In genomic region chr12:85186236-85186635, GRCh38 we compare ENCODE assay signal across 35 cellular contexts.
"Had no signal": no experiment of that assay in that cellular context is flagged by ENCODE, and none has a peak within 500 bp of the region (broad histone marks: within the 10 kb centered on the region; RNA-seq: fewer than 3 reads in every experiment).

No MANE protein-coding gene starts in this region.

- H3K4me1 ChIP-seq: ascending aorta had no signal

- H3K27ac Mint-ChIP-seq: activated B cell treated with CpG ODN at 0.5 μM for 24 hours; activated CD4-positive, alpha-beta memory T cell treated with anti-CD3 and anti-CD28 coated beads for 36 hours; activated CD4-positive, alpha-beta T cell treated with anti-CD3 and anti-CD28 coated beads, Interleukin-2, amount 10 ng/mL, durations not matched to agents 24 days and 14 days; activated CD8-positive, alpha-beta T cell treated with anti-CD3 and anti-CD28 coated beads for 36 hours; activated naive CD4-positive, alpha-beta T cell treated with anti-CD3 and anti-CD28 coated beads, Interleukin-2, amount 10 ng/mL, durations not matched to agents 7 days and 5 days; activated naive CD4-positive, alpha-beta T cell treated with anti-CD3 and anti-CD28 coated beads, Interleukin-2, amount 50 U/mL, for 24 hours; activated naive CD8-positive, alpha-beta T cell; activated naive CD8-positive, alpha-beta T cell treated with anti-CD3 and anti-CD28 coated beads, Interleukin-2, amount 10 ng/mL, durations not matched to agents 7 days and 5 days; activated naive CD8-positive, alpha-beta T cell treated with anti-CD3 and anti-CD28 coated beads, Interleukin-2, amount 50 U/mL, for 24 hours; activated T-helper 2 cell treated with anti-CD3 and anti-CD28 coated beads, Interferon-gamma antibody, Interleukin-2, Interleukin-4, amounts not matched to agents 10 μg/mL and 5 μg/mL and 100 μg/mL, durations not matched to agents 14 hours and 24 hours and 36 hours; brain; T-helper 1 cell treated with Interleukin-12 subunit alpha and Interleukin-12 subunit beta and Interleukin-4 antibody, amounts not matched to agents 30 μg/mL and 1 μg/mL, for 36 hours; T-helper 2 cell treated with Interferon-gamma antibody and Interleukin-4, amounts not matched to agents 5 μg/mL and 100 μg/mL, for 36 hours had no signal

- H3K9me3 Mint-ChIP-seq: activated B cell treated with CpG ODN at 0.5 μM for 24 hours; activated CD4-positive, alpha-beta memory T cell treated with anti-CD3 and anti-CD28 coated beads for 36 hours; activated CD4-positive, alpha-beta T cell treated with anti-CD3 and anti-CD28 coated beads, Interleukin-2, amount 10 ng/mL, durations not matched to agents 24 days and 14 days; activated CD8-positive, alpha-beta T cell treated with anti-CD3 and anti-CD28 coated beads for 36 hours; activated naive CD4-positive, alpha-beta T cell treated with anti-CD3 and anti-CD28 coated beads, Interleukin-2, amount 10 ng/mL, durations not matched to agents 7 days and 5 days; activated naive CD4-positive, alpha-beta T cell treated with anti-CD3 and anti-CD28 coated beads, Interleukin-2, amount 50 U/mL, for 24 hours; activated naive CD8-positive, alpha-beta T cell treated with anti-CD3 and anti-CD28 coated beads, Interleukin-2, amount 10 ng/mL, durations not matched to agents 7 days and 5 days; activated naive CD8-positive, alpha-beta T cell treated with anti-CD3 and anti-CD28 coated beads, Interleukin-2, amount 50 U/mL, for 24 hours; activated T-helper 2 cell treated with anti-CD3 and anti-CD28 coated beads, Interferon-gamma antibody, Interleukin-2, Interleukin-4, amounts not matched to agents 10 μg/mL and 5 μg/mL and 100 μg/mL, durations not matched to agents 14 hours and 24 hours and 36 hours; brain; T-helper 1 cell treated with Interleukin-12 subunit alpha and Interleukin-12 subunit beta and Interleukin-4 antibody, amounts not matched to agents 30 μg/mL and 1 μg/mL, for 36 hours; T-helper 2 cell treated with Interferon-gamma antibody and Interleukin-4, amounts not matched to agents 5 μg/mL and 100 μg/mL, for 36 hours had no signal

- FAIRE-seq: bronchial epithelial cell had no signal

- H3K4me3 Mint-ChIP-seq: activated B cell treated with CpG ODN at 0.5 μM for 24 hours; activated CD4-positive, alpha-beta memory T cell treated with anti-CD3 and anti-CD28 coated beads for 36 hours; activated CD4-positive, alpha-beta T cell treated with anti-CD3 and anti-CD28 coated beads, Interleukin-2, amount 10 ng/mL, durations not matched to agents 24 days and 14 days; activated CD8-positive, alpha-beta T cell treated with anti-CD3 and anti-CD28 coated beads for 36 hours; activated naive CD4-positive, alpha-beta T cell treated with anti-CD3 and anti-CD28 coated beads, Interleukin-2, amount 10 ng/mL, durations not matched to agents 7 days and 5 days; activated naive CD4-positive, alpha-beta T cell treated with anti-CD3 and anti-CD28 coated beads, Interleukin-2, amount 50 U/mL, for 24 hours; activated naive CD8-positive, alpha-beta T cell; activated naive CD8-positive, alpha-beta T cell treated with anti-CD3 and anti-CD28 coated beads, Interleukin-2, amount 10 ng/mL, durations not matched to agents 7 days and 5 days; activated naive CD8-positive, alpha-beta T cell treated with anti-CD3 and anti-CD28 coated beads, Interleukin-2, amount 50 U/mL, for 24 hours; brain; central memory CD8-positive, alpha-beta T cell; T-helper 1 cell treated with Interleukin-12 subunit alpha and Interleukin-12 subunit beta and Interleukin-4 antibody, amounts not matched to agents 30 μg/mL and 1 μg/mL, for 36 hours; T-helper 2 cell treated with Interferon-gamma antibody and Interleukin-4, amounts not matched to agents 5 μg/mL and 100 μg/mL, for 36 hours had no signal

- H3K36me3 ChIP-seq: ascending aorta, cardiac muscle cell had no signal

- DNase-seq: activated B cell treated with CpG ODN at 0.5 μM for 24 hours; activated CD4-positive, alpha-beta memory T cell treated with anti-CD3 and anti-CD28 coated beads for 36 hours; activated CD4-positive, alpha-beta T cell treated with anti-CD3 and anti-CD28 coated beads for 4 hours; activated CD4-positive, alpha-beta T cell treated with anti-CD3 and anti-CD28 coated beads, Interleukin-2, amount 10 ng/mL, durations not matched to agents 24 days and 14 days; activated CD4-positive, alpha-beta T cell treated with anti-CD3 and anti-CD28 coated beads, Interleukin-2, amount 50 U/mL, for 1 hour; activated CD4-positive, alpha-beta T cell treated with anti-CD3 and anti-CD28 coated beads, Interleukin-2, amount 50 U/mL, for 4 hours; activated CD4-positive, CD25-positive, alpha-beta regulatory T cell treated with anti-CD3 and anti-CD28 coated beads, Interleukin-2, amount 50 U/mL, for 72 hours; activated CD8-positive, alpha-beta memory T cell treated with anti-CD3 and anti-CD28 coated beads, Interleukin-2, amount 50 U/mL, for 4 hours; activated CD8-positive, alpha-beta T cell treated with anti-CD3 and anti-CD28 coated beads for 36 hours; activated effector memory CD4-positive, alpha-beta T cell treated with Interleukin-2 at 50 U/mL for 16 hours; activated gamma-delta T cell; activated naive CD4-positive, alpha-beta T cell treated with anti-CD3 and anti-CD28 coated beads, Interleukin-2, amount 10 ng/mL, durations not matched to agents 7 days and 5 days; activated naive CD4-positive, alpha-beta T cell treated with Interleukin-2 at 50 U/mL for 16 hours; activated naive CD8-positive, alpha-beta T cell treated with anti-CD3 and anti-CD28 coated beads, Interleukin-2, amount 10 ng/mL, durations not matched to agents 7 days and 5 days; activated naive CD8-positive, alpha-beta T cell treated with anti-CD3 and anti-CD28 coated beads, Interleukin-2, amount 50 U/mL, for 24 hours; activated T-cell treated with anti-CD3 and anti-CD28 coated beads for 4 hours; activated T-cell treated with anti-CD3 and anti-CD28 coated beads, Interleukin-2, amount 50 U/mL, for 1 hour; activated T-cell treated with anti-CD3 and anti-CD28 coated beads, Interleukin-2, amount 50 U/mL, for 48 hours; amygdala; anterior cingulate cortex; caudate nucleus; cerebellar nuclear complex; T-helper 2 cell; T-helper 9 cell had no signal

- H3K27ac ChIP-seq: ascending aorta, cardiac muscle cell, VCaP had no signal

- H3K4me3 ChIP-seq: ascending aorta, cardiac muscle cell had no signal

- H3K36me3 Mint-ChIP-seq: activated CD4-positive, alpha-beta memory T cell treated with anti-CD3 and anti-CD28 coated beads for 36 hours; activated naive CD4-positive, alpha-beta T cell treated with anti-CD3 and anti-CD28 coated beads, Interleukin-2, amount 10 ng/mL, durations not matched to agents 7 days and 5 days; activated naive CD4-positive, alpha-beta T cell treated with anti-CD3 and anti-CD28 coated beads, Interleukin-2, amount 50 U/mL, for 24 hours; activated naive CD8-positive, alpha-beta T cell; activated naive CD8-positive, alpha-beta T cell treated with anti-CD3 and anti-CD28 coated beads, Interleukin-2, amount 10 ng/mL, durations not matched to agents 7 days and 5 days; brain had no signal

- H3K4me1 Mint-ChIP-seq: activated B cell treated with CpG ODN at 0.5 μM for 24 hours; activated CD4-positive, alpha-beta T cell treated with anti-CD3 and anti-CD28 coated beads, Interleukin-2, amount 10 ng/mL, durations not matched to agents 24 days and 14 days; activated naive CD4-positive, alpha-beta T cell treated with anti-CD3 and anti-CD28 coated beads, Interleukin-2, amount 10 ng/mL, durations not matched to agents 7 days and 5 days; activated naive CD4-positive, alpha-beta T cell treated with anti-CD3 and anti-CD28 coated beads, Interleukin-2, amount 50 U/mL, for 24 hours; activated naive CD8-positive, alpha-beta T cell treated with anti-CD3 and anti-CD28 coated beads, Interleukin-2, amount 10 ng/mL, durations not matched to agents 7 days and 5 days; activated naive CD8-positive, alpha-beta T cell treated with anti-CD3 and anti-CD28 coated beads, Interleukin-2, amount 50 U/mL, for 24 hours; brain; central memory CD8-positive, alpha-beta T cell had no signal

- H3K27me3 ChIP-seq: ascending aorta, cardiac muscle cell had no signal

- H3K27me3 Mint-ChIP-seq: activated B cell treated with CpG ODN at 0.5 μM for 24 hours; activated CD4-positive, alpha-beta memory T cell treated with anti-CD3 and anti-CD28 coated beads for 36 hours; activated CD4-positive, alpha-beta T cell treated with anti-CD3 and anti-CD28 coated beads, Interleukin-2, amount 10 ng/mL, durations not matched to agents 24 days and 14 days; activated CD8-positive, alpha-beta T cell treated with anti-CD3 and anti-CD28 coated beads for 36 hours; activated naive CD4-positive, alpha-beta T cell treated with anti-CD3 and anti-CD28 coated beads, Interleukin-2, amount 10 ng/mL, durations not matched to agents 7 days and 5 days; activated naive CD4-positive, alpha-beta T cell treated with anti-CD3 and anti-CD28 coated beads, Interleukin-2, amount 50 U/mL, for 24 hours; activated naive CD8-positive, alpha-beta T cell; activated naive CD8-positive, alpha-beta T cell treated with anti-CD3 and anti-CD28 coated beads, Interleukin-2, amount 10 ng/mL, durations not matched to agents 7 days and 5 days; activated naive CD8-positive, alpha-beta T cell treated with anti-CD3 and anti-CD28 coated beads, Interleukin-2, amount 50 U/mL, for 24 hours; brain; central memory CD8-positive, alpha-beta T cell had no signal

- H3K9me3 ChIP-seq: ascending aorta had no signal
